In the genomic region with DNA sequence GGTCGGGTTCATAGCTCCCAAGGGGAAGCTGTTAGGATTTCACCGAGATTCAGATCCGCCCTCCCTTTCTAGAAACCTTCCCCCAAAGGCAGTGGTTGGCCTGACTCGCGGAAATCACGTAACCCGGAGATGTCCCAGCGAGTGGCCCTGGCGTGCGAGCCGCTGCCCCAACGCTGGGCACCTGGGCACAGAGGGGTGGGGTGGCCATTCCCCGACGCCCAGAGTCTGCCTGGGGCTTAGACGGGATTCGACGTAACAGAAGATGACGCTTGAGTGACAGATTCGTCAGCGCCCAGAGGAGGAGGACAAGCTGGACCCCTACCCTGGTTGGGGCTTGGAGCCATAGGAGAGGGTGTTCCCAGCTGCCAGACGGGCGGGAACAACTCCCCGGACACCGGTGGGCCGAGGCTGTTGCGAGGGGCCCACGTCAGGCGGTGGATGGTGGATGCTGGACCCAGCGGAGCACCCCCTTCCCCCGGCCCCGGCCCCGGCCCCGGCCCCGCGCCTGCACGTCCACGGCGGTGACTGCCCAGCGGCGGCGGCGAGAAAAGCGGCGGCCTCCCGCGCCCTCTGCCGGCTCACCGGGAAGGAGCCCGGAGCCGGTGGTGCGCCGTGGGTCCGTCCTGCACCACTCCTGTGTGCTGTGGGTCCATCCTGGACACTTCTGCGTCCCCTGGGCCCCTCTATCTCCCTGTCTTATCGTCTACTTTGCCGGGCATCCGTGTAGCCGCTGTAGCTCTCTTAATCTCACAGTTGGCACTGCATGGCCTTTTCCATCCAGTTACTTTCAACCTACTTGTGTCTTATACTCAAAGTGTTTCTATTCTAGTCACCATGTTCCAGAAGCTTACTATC, we compare ENCODE assay signal across 8 cellular contexts. TPM values are rescaled to one million over a fixed set of nuclear protein-coding genes. Genes with fewer than 3 reads are reported as not detected.
DNase-seq lines count a peak whose midpoint lies in the region; ATAC-seq and TF ChIP-seq lines count a peak whose summit lies in the region.

No MANE protein-coding gene starts in this region.

- intact Hi-C loops in head of caudate nucleus (cut with DNase I) (loop anchor here (5.0 to 10.0 kb wide), 2 partner anchors 182 to 280 kb away; a partner anchor contains a TSS), sigmoid colon (cut with DNase I) (loop anchor here (10.0 kb wide), 1 partner anchor 180 kb away; a partner anchor contains a TSS)

- DNase-seq in GM23338 (ENCODE audit: low spot score) (peak; percentile 65), UCSD-AML1 (lab: John Stamatoyannopoulos, UW; ENCODE audit: unreplicated experiment) (peak; percentile 52), head of caudate nucleus (peak in 38 of 42 donors; percentile 6 to 83 (median 54)), sigmoid colon (no peak), NK-92 (lab: John Stamatoyannopoulos, UW; ENCODE audit: unreplicated experiment) (no peak)

- TF ChIP-seq POLR2A in sigmoid colon (IDR thresholded peaks at IDR 0.05), result no peak

- no peaks in the 10 kb centered on the region for H3K79me2 ChIP-seq in GM23338 (replicated peaks; ENCODE audit: insufficient read depth)

- no peak overlapping the region for H3K4me2 ChIP-seq in GM23338

- no peaks in the 10 kb centered on the region for H3K36me3 Mint-ChIP-seq in GM23338 (ENCODE audit: low read depth)

- no peak overlapping the region; the same call in 2 of the 3 replicates for H3K4me3 Mint-ChIP-seq in GM23338

- 43 to 47% methylated on average over 58 of the region's 58 CpGs for WGBS in sigmoid colon, 2 donors

- peak; percentile 38 to 70; a peak in 3 of 4 replicates for TF ChIP-seq CTCF in GM23338 (conservative IDR thresholded peaks at IDR 0.05; ENCODE audit: low read depth in 2 of 2)
- peak in 3 of 4 experiments; percentile 10 to 51 (median 33) for TF ChIP-seq CTCF in sigmoid colon (IDR thresholded peaks at IDR 0.05)

- no peak overlapping the region for H2AFZ ChIP-seq in GM23338

- H4K20me1 ChIP-seq in GM23338 (replicated peaks; ENCODE audit: insufficient read depth), result no peaks in the 10 kb centered on the region

- peak; percentile 72 for ATAC-seq in GM23338
- ATAC-seq in HG02571 (IDR thresholded peaks at IDR 0.05; ENCODE audit: unreplicated experiment), result no peak
- no peak for ATAC-seq in HG02642 (IDR thresholded peaks at IDR 0.05; ENCODE audit: poor library complexity, unreplicated experiment)
- no peak for ATAC-seq in HG03520 (IDR thresholded peaks at IDR 0.05; ENCODE audit: unreplicated experiment)

- no peaks in the 10 kb centered on the region for H3K4me1 ChIP-seq in GM23338 (ENCODE audit: insufficient read depth)
- no peaks in the 10 kb centered on the region for H3K4me1 ChIP-seq in sigmoid colon

- no peaks in the 10 kb centered on the region; the same call in 2 of the 3 replicates for H3K9me3 Mint-ChIP-seq in GM23338

- no peaks in the 10 kb centered on the region for H3K9me2 ChIP-seq in GM23338 (ENCODE audit: insufficient read depth)

- peaks cover 5% of the 10 kb centered on the region for H3K27me3 Mint-ChIP-seq in GM23338 (ENCODE audit: insufficient read depth, low read depth, poor library complexity)

- H3K27ac ChIP-seq in GM23338 (ENCODE audit: low read depth), result no peak overlapping the region
- H3K27ac ChIP-seq in sigmoid colon, result no peak overlapping the region

- H3K27ac Mint-ChIP-seq in GM23338, result no peak overlapping the region

- H3K4me3 ChIP-seq in GM23338, result no peak overlapping the region
- no peak overlapping the region for H3K4me3 ChIP-seq in sigmoid colon

- no peak for TF ChIP-seq EP300 in sigmoid colon (IDR thresholded peaks at IDR 0.05)

- H3K9me3 ChIP-seq in sigmoid colon, result peaks cover 0 to 2% (median 0%) of the 10 kb centered on the region in 4 donors

- H3K27me3 ChIP-seq in GM23338 (ENCODE audit: insufficient read depth) (no peaks in the 10 kb centered on the region), sigmoid colon (peaks cover 0 to 42% (median 32%) of the 10 kb centered on the region in 3 donors)

- H3K36me3 ChIP-seq in GM23338 (ENCODE audit: insufficient read depth), result no peaks in the 10 kb centered on the region
- H3K36me3 ChIP-seq in sigmoid colon, result no peaks in the 10 kb centered on the region

- no peaks in the 10 kb centered on the region for H3F3A ChIP-seq in GM23338 (replicated peaks; ENCODE audit: low read depth)

- peaks cover 2% of the 10 kb centered on the region; the same call in 1 of the 3 replicates for H3K4me1 Mint-ChIP-seq in GM23338

TF ChIP-seq in GM23338, 12 proteins besides CTCF, POLR2A, EP300 and RAD21 (continues in another document):
- TF ChIP-seq ZNF331 (CRISPR knock-in tag; IDR thresholded peaks at IDR 0.05; ENCODE audit: low read depth) (no peak), CREB1 (CRISPR knock-in tag; IDR thresholded peaks at IDR 0.05; ENCODE audit: low read depth) (no peak), JUNB (IDR thresholded peaks at IDR 0.05; ENCODE audit: unreplicated experiment) (no peak), POLR2AphosphoS5 (IDR thresholded peaks at IDR 0.05; ENCODE audit: low read depth) (no peak)
- TF ChIP-seq, protein P1, sequence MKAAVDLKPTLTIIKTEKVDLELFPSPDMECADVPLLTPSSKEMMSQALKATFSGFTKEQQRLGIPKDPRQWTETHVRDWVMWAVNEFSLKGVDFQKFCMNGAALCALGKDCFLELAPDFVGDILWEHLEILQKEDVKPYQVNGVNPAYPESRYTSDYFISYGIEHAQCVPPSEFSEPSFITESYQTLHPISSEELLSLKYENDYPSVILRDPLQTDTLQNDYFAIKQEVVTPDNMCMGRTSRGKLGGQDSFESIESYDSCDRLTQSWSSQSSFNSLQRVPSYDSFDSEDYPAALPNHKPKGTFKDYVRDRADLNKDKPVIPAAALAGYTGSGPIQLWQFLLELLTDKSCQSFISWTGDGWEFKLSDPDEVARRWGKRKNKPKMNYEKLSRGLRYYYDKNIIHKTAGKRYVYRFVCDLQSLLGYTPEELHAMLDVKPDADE (IDR thresholded peaks at IDR 0.05), result no peak
- TF ChIP-seq, protein P2, sequence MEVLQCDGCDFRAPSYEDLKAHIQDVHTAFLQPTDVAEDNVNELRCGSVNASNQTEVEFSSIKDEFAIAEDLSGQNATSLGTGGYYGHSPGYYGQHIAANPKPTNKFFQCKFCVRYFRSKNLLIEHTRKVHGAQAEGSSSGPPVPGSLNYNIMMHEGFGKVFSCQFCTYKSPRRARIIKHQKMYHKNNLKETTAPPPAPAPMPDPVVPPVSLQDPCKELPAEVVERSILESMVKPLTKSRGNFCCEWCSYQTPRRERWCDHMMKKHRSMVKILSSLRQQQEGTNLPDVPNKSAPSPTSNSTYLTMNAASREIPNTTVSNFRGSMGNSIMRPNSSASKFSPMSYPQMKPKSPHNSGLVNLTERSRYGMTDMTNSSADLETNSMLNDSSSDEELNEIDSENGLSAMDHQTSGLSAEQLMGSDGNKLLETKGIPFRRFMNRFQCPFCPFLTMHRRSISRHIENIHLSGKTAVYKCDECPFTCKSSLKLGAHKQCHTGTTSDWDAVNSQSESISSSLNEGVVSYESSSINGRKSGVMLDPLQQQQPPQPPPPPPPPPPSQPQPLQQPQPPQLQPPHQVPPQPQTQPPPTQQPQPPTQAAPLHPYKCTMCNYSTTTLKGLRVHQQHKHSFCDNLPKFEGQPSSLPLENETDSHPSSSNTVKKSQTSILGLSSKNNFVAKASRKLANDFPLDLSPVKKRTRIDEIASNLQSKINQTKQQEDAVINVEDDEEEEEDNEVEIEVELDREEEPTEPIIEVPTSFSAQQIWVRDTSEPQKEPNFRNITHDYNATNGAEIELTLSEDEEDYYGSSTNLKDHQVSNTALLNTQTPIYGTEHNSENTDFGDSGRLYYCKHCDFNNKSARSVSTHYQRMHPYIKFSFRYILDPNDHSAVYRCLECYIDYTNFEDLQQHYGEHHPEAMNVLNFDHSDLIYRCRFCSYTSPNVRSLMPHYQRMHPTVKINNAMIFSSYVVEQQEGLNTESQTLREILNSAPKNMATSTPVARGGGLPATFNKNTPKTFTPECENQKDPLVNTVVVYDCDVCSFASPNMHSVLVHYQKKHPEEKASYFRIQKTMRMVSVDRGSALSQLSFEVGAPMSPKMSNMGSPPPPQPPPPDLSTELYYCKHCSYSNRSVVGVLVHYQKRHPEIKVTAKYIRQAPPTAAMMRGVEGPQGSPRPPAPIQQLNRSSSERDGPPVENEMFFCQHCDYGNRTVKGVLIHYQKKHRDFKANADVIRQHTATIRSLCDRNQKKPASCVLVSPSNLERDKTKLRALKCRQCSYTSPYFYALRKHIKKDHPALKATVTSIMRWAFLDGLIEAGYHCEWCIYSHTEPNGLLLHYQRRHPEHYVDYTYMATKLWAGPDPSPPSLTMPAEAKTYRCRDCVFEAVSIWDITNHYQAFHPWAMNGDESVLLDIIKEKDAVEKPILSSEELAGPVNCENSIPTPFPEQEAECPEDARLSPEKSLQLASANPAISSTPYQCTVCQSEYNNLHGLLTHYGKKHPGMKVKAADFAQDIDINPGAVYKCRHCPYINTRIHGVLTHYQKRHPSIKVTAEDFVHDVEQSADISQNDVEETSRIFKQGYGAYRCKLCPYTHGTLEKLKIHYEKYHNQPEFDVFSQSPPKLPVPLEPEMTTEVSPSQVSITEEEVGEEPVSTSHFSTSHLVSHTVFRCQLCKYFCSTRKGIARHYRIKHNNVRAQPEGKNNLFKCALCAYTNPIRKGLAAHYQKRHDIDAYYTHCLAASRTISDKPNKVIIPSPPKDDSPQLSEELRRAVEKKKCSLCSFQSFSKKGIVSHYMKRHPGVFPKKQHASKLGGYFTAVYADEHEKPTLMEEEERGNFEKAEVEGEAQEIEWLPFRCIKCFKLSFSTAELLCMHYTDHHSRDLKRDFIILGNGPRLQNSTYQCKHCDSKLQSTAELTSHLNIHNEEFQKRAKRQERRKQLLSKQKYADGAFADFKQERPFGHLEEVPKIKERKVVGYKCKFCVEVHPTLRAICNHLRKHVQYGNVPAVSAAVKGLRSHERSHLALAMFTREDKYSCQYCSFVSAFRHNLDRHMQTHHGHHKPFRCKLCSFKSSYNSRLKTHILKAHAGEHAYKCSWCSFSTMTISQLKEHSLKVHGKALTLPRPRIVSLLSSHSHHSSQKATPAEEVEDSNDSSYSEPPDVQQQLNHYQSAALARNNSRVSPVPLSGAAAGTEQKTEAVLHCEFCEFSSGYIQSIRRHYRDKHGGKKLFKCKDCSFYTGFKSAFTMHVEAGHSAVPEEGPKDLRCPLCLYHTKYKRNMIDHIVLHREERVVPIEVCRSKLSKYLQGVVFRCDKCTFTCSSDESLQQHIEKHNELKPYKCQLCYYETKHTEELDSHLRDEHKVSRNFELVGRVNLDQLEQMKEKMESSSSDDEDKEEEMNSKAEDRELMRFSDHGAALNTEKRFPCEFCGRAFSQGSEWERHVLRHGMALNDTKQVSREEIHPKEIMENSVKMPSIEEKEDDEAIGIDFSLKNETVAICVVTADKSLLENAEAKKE (CRISPR knock-in tag; IDR thresholded peaks at IDR 0.05), result no peak

RNA-seq across cellular contexts. Expression of a gene that starts 35.4 kb away (rescaled TPM):
- 8.2 and 16.0 TPM in 2 replicates for total RNA-seq in GM23338 (2014; rRNA removed; shearing (Covaris generic))
- polyA plus RNA-seq in GM23338 (2016; fragmentation: Nextera tagmentation; extraction: Ambion mirVana), result 1.8 and 1.9 TPM in 2 replicates
- 1 to 10 TPM in 1 of 4 donors, under 1 TPM in 3; 0.16 to 1.9 (median 0.52) TPM for total RNA-seq in sigmoid colon
- under 1 TPM in 2 of 3 donors, not detected in 1; under 0.01 to 0.15 TPM for polyA plus RNA-seq in sigmoid colon

RNA-seq across cellular contexts. Expression of a gene that starts 36.9 kb away (rescaled TPM):
- total RNA-seq in GM23338 (2014; rRNA removed; shearing (Covaris generic)), result 0.52 and 0.66 TPM in 2 replicates
- polyA plus RNA-seq in GM23338 (2016; fragmentation: Nextera tagmentation; extraction: Ambion mirVana), result 0.07 and 0.23 TPM in 2 replicates
- total RNA-seq in sigmoid colon, result under 1 TPM in 3 of 4 donors, not detected in 1; under 0.01 to 0.28 (median 0.14) TPM
- under 1 TPM in 1 of 3 donors, not detected in 2; 0.03 TPM for polyA plus RNA-seq in sigmoid colon

Comparison
In these comparisons a context has a peak if more than half of its experiments do, and no peak if none do; other contexts are left out.
1. DNase-seq: peak in GM23338 (single experiment), UCSD-AML1 (single experiment) and head of caudate nucleus (38 of 42); none in sigmoid colon (single experiment) and NK-92 (single experiment).